In the genomic region with DNA sequence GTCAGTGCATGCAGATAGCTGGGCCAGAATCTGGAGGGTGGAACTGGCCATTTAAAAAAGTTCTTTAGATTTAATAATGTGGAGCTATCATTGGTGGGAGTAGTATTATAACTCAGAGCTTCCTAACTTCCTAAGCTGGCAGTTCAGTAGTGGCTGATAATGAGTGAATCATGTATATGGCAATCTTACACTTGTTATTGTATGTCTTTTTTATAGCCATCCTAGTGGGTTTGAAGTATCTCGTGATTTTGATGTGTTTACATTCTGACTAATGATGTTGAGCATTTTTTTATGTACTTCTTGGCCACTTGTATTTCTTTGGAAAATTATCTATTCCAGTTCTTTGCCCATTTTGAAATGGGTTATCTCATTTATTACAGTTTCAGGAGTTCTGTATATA, we compare ENCODE assay signal across 17 cellular contexts. TPM values are rescaled to one million over a fixed set of nuclear protein-coding genes. Genes with fewer than 3 reads are reported as not detected.
A peak's percentile ranks its signal among the peaks of the same experiment; 100 is the strongest.
DNase-seq lines count a peak whose midpoint lies in the region; ATAC-seq and TF ChIP-seq lines count a peak whose summit lies in the region.
"Had no signal": no experiment of that assay in that cellular context is flagged by ENCODE, and none has a peak within 500 bp of the region (broad histone marks: within the 10 kb centered on the region; RNA-seq: fewer than 3 reads in every experiment).

No MANE protein-coding gene starts in this region.

- H3F3A ChIP-seq in GM23248 (ENCODE audit: insufficient read depth) (peaks cover 27% of the 10 kb centered on the region), PC-3 (ENCODE audit: low read length, unreplicated experiment) (no peaks in the 10 kb centered on the region)

- H3K79me2 ChIP-seq in GM23248 (ENCODE audit: insufficient read depth) (no peaks in the 10 kb centered on the region), PC-3 (ENCODE audit: low read length) (no peaks in the 10 kb centered on the region)

- no peak overlapping the region for H3K27ac ChIP-seq in GM23248
- H3K27ac ChIP-seq in PC-3 (ENCODE audit: low read length), result peak overlapping the region; percentile 13; the same call in 1 of the 2 replicates
- H3K27ac ChIP-seq in right cardiac atrium (ENCODE audit: low read length), result no peak overlapping the region
- H3K27ac ChIP-seq: gastroesophageal sphincter, left ventricle myocardium inferior, testis had no signal

- H3K4me3 ChIP-seq in GM23248, result no peak overlapping the region
- H3K4me3 ChIP-seq in PC-3 (ENCODE audit: low read length), result no peak overlapping the region
- no peak overlapping the region for H3K4me3 ChIP-seq in fibroblast of mammary gland (ENCODE audit: control insufficient read depth, low read depth, low read length)
- no peak overlapping the region for H3K4me3 ChIP-seq in right cardiac atrium (ENCODE audit: low read length)
- H3K4me3 ChIP-seq: gastroesophageal sphincter, left ventricle myocardium inferior, testis had no signal

- no TSS peak for BruUV-seq in PC-3 (replicated peaks; lab: Mats Ljungman, UMichigan)

- H3K9me3 ChIP-seq in GM23248 (ENCODE audit: low read depth) (no peaks in the 10 kb centered on the region), PC-3 (ENCODE audit: low read length) (no peaks in the 10 kb centered on the region), right cardiac atrium (ENCODE audit: control insufficient read depth, low read length) (no peaks in the 10 kb centered on the region)
- H3K9me3 ChIP-seq: gastroesophageal sphincter, left ventricle myocardium inferior, testis had no signal

- CTCF ChIA-PET in PC-3 (lab: Charles Lee), result interaction anchor here (0.7 kb wide), 3 partner anchors 109 to 711 kb away, joined by 3 to 4 read pairs (median 3); no protein-coding TSS in a partner anchor

- H4K20me1 ChIP-seq in GM23248 (ENCODE audit: insufficient read depth) (no peaks in the 10 kb centered on the region), PC-3 (ENCODE audit: low read length) (no peaks in the 10 kb centered on the region)

- DNase-seq in GM23248 (peak; percentile 28), PC-3 (peak; percentile 81), fibroblast of mammary gland (ENCODE audit: low read depth) (peak; percentile 65), stromal cell of bone marrow (ENCODE audit: low read depth) (peak; percentile 54), SIG-M5 (lab: John Stamatoyannopoulos, UW) (no peak), right cardiac atrium (no peak)
- DNase-seq: activated gamma-delta T cell; GDM1; Karpas-422; left ventricle myocardium inferior; naive thymus-derived CD4-positive, alpha-beta T cell; NCI-H1417 treated with DMSO at 0.1 percent for 48 hours; NCI-H524; testis had no signal

- no peak overlapping the region for H3K9ac ChIP-seq in GM23248
- no peak overlapping the region for H3K9ac ChIP-seq in PC-3 (ENCODE audit: low read length)

- WGBS in GM23248 (ENCODE audit: low coverage in 1 of 2, low lambda C conversion rate in 2 of 2, missing lambda C conversion rate in 2 of 2), 2 experiments, result 3 to 14% methylated on average over 1 of the region's 1 CpG
- WGBS in right cardiac atrium, result 67% methylated on average over 1 of the region's 1 CpG

- no peaks in the 10 kb centered on the region for H3K9me2 ChIP-seq in GM23248 (ENCODE audit: insufficient read depth)
- no peaks in the 10 kb centered on the region for H3K9me2 ChIP-seq in PC-3 (replicated peaks; ENCODE audit: low read length)

- H3K4me1 ChIP-seq in GM23248 (ENCODE audit: insufficient read depth), result peaks cover 12% of the 10 kb centered on the region
- H3K4me1 ChIP-seq in PC-3 (ENCODE audit: insufficient read depth, low read length), result peaks cover 18% of the 10 kb centered on the region
- no peaks in the 10 kb centered on the region for H3K4me1 ChIP-seq in right cardiac atrium (ENCODE audit: control insufficient read depth, insufficient read depth, low read length)
- H3K4me1 ChIP-seq: gastroesophageal sphincter, left ventricle myocardium inferior, testis had no signal

- intact Hi-C loops in PC-3 (cut with micrococcal nuclease) (no loop called here), right cardiac atrium (cut with DNase I) (no loop called here)

- no peak for TF ChIP-seq CTCF in PC-3 (conservative IDR thresholded peaks at IDR 0.05; ENCODE audit: low read depth, low read length)
- TF ChIP-seq CTCF in fibroblast of mammary gland (conservative IDR thresholded peaks at IDR 0.05; ENCODE audit: control insufficient read depth, insufficient read depth, low read depth, low read length), result no peak

- H3K4me2 ChIP-seq in GM23248 (ENCODE audit: unreplicated experiment), result no peak overlapping the region
- H3K4me2 ChIP-seq in PC-3 (ENCODE audit: low read length), result no peak overlapping the region

- in situ Hi-C loops in GM23248 (cut with MboI), result loop anchor here (25.0 kb wide), 4 partner anchors 237 to 1212 kb away; no protein-coding TSS in a partner anchor

- ATAC-seq in PC-3 (peak; percentile 97), HG03025 (IDR thresholded peaks at IDR 0.05; ENCODE audit: low FRiP score, unreplicated experiment) (no peak), right cardiac atrium (no peak)
- ATAC-seq: gastroesophageal sphincter; naive thymus-derived CD4-positive, alpha-beta T cell; stimulated activated effector memory CD8-positive, alpha-beta T cell treated with anti-CD3 and anti-CD28 coated beads, Interleukin-12 subunit alpha, Interleukin-12 subunit beta, amount 100 ng/mL, for 72 hours had no signal

- H2AFZ ChIP-seq in GM23248, result no peak overlapping the region
- H2AFZ ChIP-seq in PC-3 (ENCODE audit: low read length), result no peak overlapping the region

- H3K27me3 ChIP-seq in GM23248 (replicated peaks; ENCODE audit: insufficient read depth) (no peaks in the 10 kb centered on the region), PC-3 (ENCODE audit: low read length) (no peaks in the 10 kb centered on the region), right cardiac atrium (ENCODE audit: control insufficient read depth, insufficient read depth) (no peaks in the 10 kb centered on the region)
- H3K27me3 ChIP-seq: gastroesophageal sphincter, testis had no signal

- H3K36me3 ChIP-seq in GM23248 (ENCODE audit: low read depth) (peaks cover 10% of the 10 kb centered on the region; the same call in 1 of the 2 replicates), PC-3 (ENCODE audit: low read depth, low read length) (peaks cover 21% of the 10 kb centered on the region)

- POLR2A ChIA-PET in PC-3 (lab: Charles Lee; ENCODE audit: unreplicated experiment), result no interaction called here

RNA-seq across cellular contexts. Expression of a gene that starts 15.4 kb away (rescaled TPM):
- 12.5 and 20.0 TPM in 2 replicates for total RNA-seq in GM23248 (2014; rRNA removed; shearing (Covaris generic))
- 17.8 and 20.6 TPM in 2 replicates for polyA plus RNA-seq in GM23248 (2016; fragmentation: Nextera tagmentation; extraction: Ambion mirVana)
- 96.8 and 121 TPM in 2 replicates for total RNA-seq in PC-3 (2014; rRNA removed)
- total RNA-seq in right cardiac atrium, result 10 to 100 TPM; 26.6 to 34.0 (median 30.0) TPM
- polyA plus RNA-seq in right cardiac atrium, result 11.1 TPM

Comparison
In these comparisons a context has a peak if more than half of its experiments do, and no peak if none do; other contexts are left out.
1. DNase-seq: peak in GM23248 (single experiment), PC-3 (single experiment), fibroblast of mammary gland (single experiment) and stromal cell of bone marrow (single experiment); none in SIG-M5 (single experiment) and right cardiac atrium (0 of 3).